In genomic region chr17:27446569-27447301, GRCh38 we compare ENCODE assay signal across 1 cellular context.
TF ChIP-seq lines count a peak whose summit lies in the region.

No MANE protein-coding gene starts in this region.

TF ChIP-seq in K562, 482 proteins besides CTCF, POLR2A, EP300 and RAD21 (continued from another document and continues in another):
- TF ChIP-seq ZNF224 (CRISPR knock-in tag; IDR thresholded peaks at IDR 0.05) (no peak), ZNF764 (CRISPR knock-in tag; IDR thresholded peaks at IDR 0.05; ENCODE audit: low read depth) (no peak), E4F1 (CRISPR knock-in tag; IDR thresholded peaks at IDR 0.05; ENCODE audit: borderline replicate concordance) (no peak), TRIM28 (IDR thresholded peaks at IDR 0.05) (no peak), ZNF785 (CRISPR knock-in tag; IDR thresholded peaks at IDR 0.05) (no peak), ZBTB5 (IDR thresholded peaks at IDR 0.05) (no peak), NR1H2 (CRISPR knock-in tag; IDR thresholded peaks at IDR 0.05) (no peak), KAT2B (IDR thresholded peaks at IDR 0.05; ENCODE audit: low read depth, low read length) (no peak), SMARCA5 (IDR thresholded peaks at IDR 0.05) (no peak), PATZ1 (CRISPR knock-in tag; IDR thresholded peaks at IDR 0.05; ENCODE audit: borderline replicate concordance) (no peak), ZNF24 (IDR thresholded peaks at IDR 0.05) (no peak), FOXO4 (CRISPR knock-in tag; IDR thresholded peaks at IDR 0.05) (no peak), RBM17 (IDR thresholded peaks at IDR 0.05; ENCODE audit: borderline replicate concordance, low read depth, low read length) (no peak), NONO (IDR thresholded peaks at IDR 0.05; ENCODE audit: low read depth in 2 of 2, low read length in 1 of 2) (0 out of 4 replicates have a peak, but pooled peaks of 1 of the 2 experiments have one; percentile 52), USF2 (CRISPR knock-in tag; IDR thresholded peaks at IDR 0.05) (no peak), RREB1 (CRISPR knock-in tag; IDR thresholded peaks at IDR 0.05) (no peak), TRIM25 (IDR thresholded peaks at IDR 0.05; ENCODE audit: borderline replicate concordance) (no peak), HBP1 (CRISPR knock-in tag; IDR thresholded peaks at IDR 0.05) (no peak), SRSF9 (IDR thresholded peaks at IDR 0.05; ENCODE audit: borderline replicate concordance, low read depth, low read length) (no peak), SIN3B (IDR thresholded peaks at IDR 0.05; ENCODE audit: low read depth) (no peak), NELFE (IDR thresholded peaks at IDR 0.05; ENCODE audit: insufficient read depth, insufficient read length) (no peak), TAF9B (IDR thresholded peaks at IDR 0.05; ENCODE audit: partially characterized antibody) (no peak), PRMT5 (CRISPR knock-in tag; IDR thresholded peaks at IDR 0.05) (no peak), ELF2 (CRISPR knock-in tag; IDR thresholded peaks at IDR 0.05) (no peak), DPF2 (IDR thresholded peaks at IDR 0.05) (peak; percentile 98), CGGBP1 (CRISPR knock-in tag; IDR thresholded peaks at IDR 0.05) (no peak), NFYB (IDR thresholded peaks at IDR 0.05; ENCODE audit: extremely low read depth, insufficient read length) (no peak), CBX8 (IDR thresholded peaks at IDR 0.05; ENCODE audit: borderline replicate concordance, extremely low read depth, low read depth, low read length, poor library complexity, severe bottlenecking) (no peak), HES1 (IDR thresholded peaks at IDR 0.05; ENCODE audit: low read depth) (peak; percentile 63; the same call in 1 of the 2 replicates), ZNF143 (CRISPR knock-in tag; IDR thresholded peaks at IDR 0.05) (no peak), RUNX1 (IDR thresholded peaks at IDR 0.05; ENCODE audit: low read depth) (no peak), HOMEZ (CRISPR knock-in tag; IDR thresholded peaks at IDR 0.05) (no peak), ESRRB (CRISPR knock-in tag; IDR thresholded peaks at IDR 0.05; ENCODE audit: borderline replicate concordance) (no peak), GABPB1 (CRISPR knock-in tag; IDR thresholded peaks at IDR 0.05) (no peak), ZNF384 (IDR thresholded peaks at IDR 0.05; ENCODE audit: low read depth, low read length) (no peak), RFX7 (CRISPR knock-in tag; IDR thresholded peaks at IDR 0.05) (no peak), IRF1 (CRISPR knock-in tag; IDR thresholded peaks at IDR 0.05; ENCODE audit: borderline replicate concordance) (no peak), PTRF (tag; IDR thresholded peaks at IDR 0.05) (no peak), RBM25 (IDR thresholded peaks at IDR 0.05; ENCODE audit: low read depth, low read length, severe bottlenecking) (peak; percentile 13), ADNP (tag; IDR thresholded peaks at IDR 0.05) (no peak)
